In the genomic region with DNA sequence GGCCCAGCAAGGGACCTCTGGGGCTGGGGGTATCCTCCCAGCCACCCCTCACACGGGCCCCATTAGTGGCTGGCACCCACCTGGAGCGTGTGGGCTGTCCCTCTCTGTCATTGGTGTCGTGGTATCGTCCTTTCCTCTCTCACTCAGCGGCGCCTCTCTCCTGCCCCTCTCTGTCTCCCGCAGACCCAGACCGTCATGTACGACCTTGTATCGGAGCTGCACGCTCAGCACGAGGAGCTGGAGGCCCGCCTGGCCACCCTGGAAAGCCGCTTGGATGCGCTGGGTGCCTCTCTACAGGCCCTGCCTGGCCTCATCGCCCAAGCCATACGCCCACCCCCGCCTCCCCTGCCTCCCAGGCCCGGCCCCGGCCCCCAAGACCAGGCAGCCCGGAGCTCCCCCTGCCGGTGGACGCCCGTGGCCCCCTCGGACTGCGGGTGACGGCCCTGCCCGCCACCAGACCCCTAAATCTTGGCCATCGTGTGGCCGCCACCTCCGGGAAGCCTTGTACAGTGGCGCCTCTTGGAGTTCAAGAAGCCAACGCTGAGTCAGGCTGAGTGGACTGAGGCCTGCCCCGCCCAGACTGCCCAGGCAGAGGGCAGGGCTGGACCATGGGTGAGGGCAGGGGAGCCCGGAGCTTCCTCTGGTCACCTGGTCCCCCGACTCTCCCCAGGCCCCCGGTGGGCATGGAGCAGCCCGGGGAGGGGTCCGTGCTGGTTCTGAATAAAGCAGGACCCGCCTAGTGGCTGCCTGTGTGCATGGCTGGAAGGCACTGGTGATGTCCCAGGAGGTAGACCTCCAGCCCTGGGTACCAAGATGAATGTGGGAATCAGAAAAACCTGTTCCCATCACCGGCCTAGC, we compare ENCODE assay signal across 13 cellular contexts. TPM values are rescaled to one million over a fixed set of nuclear protein-coding genes. Genes with fewer than 3 reads are reported as not detected.
A peak's percentile ranks its signal among the peaks of the same experiment; 100 is the strongest.
DNase-seq lines count a peak whose midpoint lies in the region; ATAC-seq, FAIRE-seq and TF ChIP-seq lines count a peak whose summit lies in the region.
"Had no signal": no experiment of that assay in that cellular context is flagged by ENCODE, and none has a peak within 500 bp of the region (broad histone marks: within the 10 kb centered on the region; RNA-seq: fewer than 3 reads in every experiment).

No MANE protein-coding gene starts in this region.

- POLR2A ChIA-PET in activated B cell treated with CpG ODN at 0.5 μM for 24 hours (lab: Charles Lee), result interaction anchor here (0.6 to 4.4 kb wide), 8 partner anchors 47 to 391 kb away, joined by 3 to 39 read pairs (median 4); partner anchors contain the start of genes CCDC124 and RPL18A

- no peaks in the 10 kb centered on the region for H3K9me3 Mint-ChIP-seq in activated B cell treated with CpG ODN at 0.5 μM for 24 hours
- H3K9me3 Mint-ChIP-seq: activated naive CD4-positive, alpha-beta T cell treated with anti-CD3 and anti-CD28 coated beads, Interleukin-2, amount 50 U/mL, for 72 hours; T-helper 1 cell treated with Interleukin-12 subunit alpha and Interleukin-12 subunit beta and Interleukin-4 antibody, amounts not matched to agents 30 μg/mL and 1 μg/mL, for 36 hours had no signal

- peaks cover 31% of the 10 kb centered on the region for H3K4me1 Mint-ChIP-seq in activated B cell treated with CpG ODN at 0.5 μM for 24 hours

- no peak for ATAC-seq in activated B cell treated with CpG ODN at 0.5 μM for 24 hours (ENCODE audit: low read depth)
- ATAC-seq in left colon, result peak; percentile 39
- no peak for ATAC-seq in GM21390 (IDR thresholded peaks at IDR 0.05; ENCODE audit: unreplicated experiment)
- ATAC-seq in GM18867 (IDR thresholded peaks at IDR 0.05; ENCODE audit: unreplicated experiment), result no peak
- ATAC-seq: activated naive CD4-positive, alpha-beta T cell treated with anti-CD3 and anti-CD28 coated beads, Interleukin-2, amount 50 U/mL, for 72 hours had no signal

- no peak overlapping the region for H3K4me3 ChIP-seq in AG10803 (ENCODE audit: low read length)
- no peak overlapping the region for H3K4me3 ChIP-seq in vagina

- TF ChIP-seq CTCF in AG10803 (conservative IDR thresholded peaks at IDR 0.05; ENCODE audit: low read length), result peak; percentile 6; the same call in 1 of the 2 replicates
- TF ChIP-seq CTCF in activated B cell treated with CpG ODN at 0.5 μM for 24 hours (IDR thresholded peaks at IDR 0.05), result no peak
- TF ChIP-seq CTCF in vagina (IDR thresholded peaks at IDR 0.05), result no peak

- DNase-seq in AG10803 (ENCODE audit: low read depth), result no peak
- DNase-seq in H54 (ENCODE audit: insufficient read length, low spot score), result peak; percentile 85
- no peak for DNase-seq in activated B cell treated with CpG ODN at 0.5 μM for 24 hours
- DNase-seq in left colon, result peak; percentile 29 to 55
- no peak for DNase-seq in vagina (ENCODE audit: extremely low spot score in 2 of 2)
- DNase-seq in activated T-cell treated with anti-CD3 and anti-CD28 coated beads, Interleukin-2, amount 50 U/mL, for 1 hour, result no peak
- DNase-seq: GDM1, hypothalamus, right cardiac atrium had no signal

- H3K9me3 ChIP-seq in vagina, result no peaks in the 10 kb centered on the region

- H3K4me3 Mint-ChIP-seq in activated B cell treated with CpG ODN at 0.5 μM for 24 hours, result no peak overlapping the region
- H3K4me3 Mint-ChIP-seq: T-helper 1 cell treated with Interleukin-12 subunit alpha and Interleukin-12 subunit beta and Interleukin-4 antibody, amounts not matched to agents 30 μg/mL and 1 μg/mL, for 36 hours had no signal

- H3K27ac ChIP-seq in vagina, result no peak overlapping the region

- H3K4me1 ChIP-seq in vagina, result peaks cover 27% of the 10 kb centered on the region

- H3K27me3 Mint-ChIP-seq in activated B cell treated with CpG ODN at 0.5 μM for 24 hours, result no peaks in the 10 kb centered on the region

- H3K27me3 ChIP-seq in vagina, result no peaks in the 10 kb centered on the region

- FAIRE-seq in H54 (lab: Jason Lieb, UNC), result no peak

- H3K27ac Mint-ChIP-seq in activated B cell treated with CpG ODN at 0.5 μM for 24 hours, result peak overlapping the region; percentile 69

- peaks cover 6% of the 10 kb centered on the region for H3K36me3 Mint-ChIP-seq in activated B cell treated with CpG ODN at 0.5 μM for 24 hours (ENCODE audit: low read depth)

- CTCF ChIA-PET in activated B cell treated with CpG ODN at 0.5 μM for 24 hours (lab: Charles Lee), result interaction anchor here (1.0 to 8.6 kb wide), 6 partner anchors 47 to 66 kb away, joined by 3 to 227 read pairs (median 12); partner anchors contain the start of gene CCDC124

- TF ChIP-seq POLR2A in H54 (IDR thresholded peaks at IDR 0.05; ENCODE audit: low read depth, low read length), result no peak
- no peak for TF ChIP-seq POLR2A in vagina (IDR thresholded peaks at IDR 0.05)

- no peaks in the 10 kb centered on the region for H3K36me3 ChIP-seq in vagina

- intact Hi-C loops in activated B cell treated with CpG ODN at 0.5 μM for 24 hours (cut with micrococcal nuclease) (loop anchor here (1.0 to 5.0 kb wide), 3 partner anchors 52 to 126 kb away; partner anchors contain the start of gene SLC5A5), left colon (cut with DNase I, micrococcal nuclease) (loop anchor here (2.0 to 5.0 kb wide), 2 partner anchors 59 to 61 kb away; no protein-coding TSS in a partner anchor), vagina (cut with DNase I) (loop anchor here (5.0 to 10.0 kb wide), 2 partner anchors 56 to 133 kb away; no protein-coding TSS in a partner anchor)

RNA-seq across cellular contexts. Expression of gene ARRDC2, which starts 9.8 kb away (rescaled TPM):
- total RNA-seq in activated B cell treated with CpG ODN at 0.5 μM for 24 hours (147 and 168 TPM in 2 replicates), left colon (10 to 100 TPM; 21.0 to 27.7 TPM), vagina (54.5 TPM)

RNA-seq across cellular contexts. Expression of gene KCNN1, which starts 31.3 kb away (rescaled TPM):
- 0.17 TPM in 1 of 2 replicates, not detected in the other for total RNA-seq in activated B cell treated with CpG ODN at 0.5 μM for 24 hours
- under 1 TPM in 1 of 2 donors, not detected in 1; 0.14 TPM for total RNA-seq in left colon
- total RNA-seq in vagina, result 1.5 TPM

Comparison
In these comparisons a context has a peak if more than half of its experiments do, and no peak if none do; other contexts are left out.
1. DNase-seq: peak in H54 (single experiment) and left colon (2 of 2); none in AG10803 (single experiment), activated B cell treated with CpG ODN at 0.5 μM for 24 hours (single experiment), vagina (0 of 2) and activated T-cell treated with anti-CD3 and anti-CD28 coated beads, Interleukin-2, amount 50 U/mL, for 1 hour (single experiment).